ENCODE assay signal across 8 cellular contexts in genomic region chr15:58987501-58988010, GRCh38. TPM values are rescaled to one million over a fixed set of nuclear protein-coding genes. Genes with fewer than 3 reads are reported as not detected.
DNase-seq lines count a peak whose midpoint lies in the region; ATAC-seq and TF ChIP-seq lines count a peak whose summit lies in the region.

RNF111 (plus strand) TSS chr15:58987663; CDS start chr15:59030823, 43,160 bp downstream.

- WGBS in liver, result under 1% methylated on average over 47 of the region's 47 CpGs

- H3K27ac ChIP-seq in dorsolateral prefrontal cortex (peak within 1 kb of the TSS; percentile 6 to 97 (median 91)), liver (ENCODE audit: low read depth in 1 of 2, low read length in 2 of 2) (peak within 1 kb of the TSS; percentile 99)

- TF ChIP-seq RAD21 in liver (IDR thresholded peaks at IDR 0.05), result peak in 1 of 2 donors; percentile 26

- DNase-seq in C1 segment of cervical spinal cord (lab: John Stamatoyannopoulos, UW) (peak; percentile 31 to 90 (median 84)), NCI-H82 (lab: John Stamatoyannopoulos, UW) (peak; percentile 98), dorsolateral prefrontal cortex (peak; percentile 69 to 91 (median 88))
- DNase-seq in activated CD4-positive, alpha-beta T cell treated with anti-CD3 and anti-CD28 coated beads, Interleukin-2, amount 50 U/mL, for 48 hours, result peak; percentile 88 to 92
- peak; percentile 91 for DNase-seq in stimulated activated CD4-positive, alpha-beta T cell treated with anti-CD3 and anti-CD28 coated beads, Interleukin-4, amount 100 ng/mL, for 24 hours

- intact Hi-C loops in dorsolateral prefrontal cortex (cut with DNase I), result loop anchor here (5.0 to 10.0 kb wide), 6 partner anchors 147 to 537 kb away; no protein-coding TSS in a partner anchor

- H3K4me1 ChIP-seq in liver (ENCODE audit: control insufficient read depth in 4 of 4, insufficient read depth in 4 of 4, low read length in 3 of 4), result peaks cover 2 to 20% (median 12%) of the 10 kb centered on the region in 4 donors

- H3K27me3 ChIP-seq in dorsolateral prefrontal cortex (no peaks in the 10 kb centered on the region), liver (ENCODE audit: control insufficient read depth in 4 of 4, insufficient read depth in 4 of 4, low read length in 3 of 4) (no peaks in the 10 kb centered on the region)

- TF ChIP-seq CTCF in dorsolateral prefrontal cortex (IDR thresholded peaks at IDR 0.05 in 54 of 56, conservative IDR thresholded peaks at IDR 0.05 in 2 of 56; ENCODE audit: low read depth in 1 of 56, partially characterized antibody in 56 of 56) (peak in 31 of 56 donors; percentile 4 to 49 (median 27)), liver (IDR thresholded peaks at IDR 0.05; ENCODE audit: low read depth, low read length, missing input control) (no peak)

- peak; percentile 67 for ATAC-seq in GM19372 (IDR thresholded peaks at IDR 0.05; ENCODE audit: low read depth, unreplicated experiment)
- peak; percentile 70 for ATAC-seq in HG03565 (IDR thresholded peaks at IDR 0.05; ENCODE audit: unreplicated experiment)

- H3K4me3 ChIP-seq in dorsolateral prefrontal cortex, result peak within 1 kb of the TSS; percentile 53 to 99 (median 91)
- peak within 1 kb of the TSS; percentile 85 to 99 (median 98) for H3K4me3 ChIP-seq in liver (ENCODE audit: low read depth in 1 of 3, low read length in 3 of 3)

- no peaks in the 10 kb centered on the region for H3K9me3 ChIP-seq in liver (ENCODE audit: control insufficient read depth in 4 of 4, low read length in 3 of 4)

- H3K9ac ChIP-seq in liver (ENCODE audit: low read depth in 1 of 2, low read length in 2 of 2), result peak within 1 kb of the TSS; percentile 81 to 94

- peaks cover 0 to 3% (median 0%) of the 10 kb centered on the region in 4 donors for H3K36me3 ChIP-seq in liver (ENCODE audit: control insufficient read depth in 4 of 4, insufficient read depth in 3 of 4, low read depth in 1 of 4, low read length in 3 of 4)

TF ChIP-seq in liver, 16 proteins besides CTCF, POLR2A, EP300 and RAD21:
- TF ChIP-seq, protein P1, sequence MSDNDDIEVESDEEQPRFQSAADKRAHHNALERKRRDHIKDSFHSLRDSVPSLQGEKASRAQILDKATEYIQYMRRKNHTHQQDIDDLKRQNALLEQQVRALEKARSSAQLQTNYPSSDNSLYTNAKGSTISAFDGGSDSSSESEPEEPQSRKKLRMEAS (IDR thresholded peaks at IDR 0.05), result peak; percentile 24
- TF ChIP-seq, protein P2, sequence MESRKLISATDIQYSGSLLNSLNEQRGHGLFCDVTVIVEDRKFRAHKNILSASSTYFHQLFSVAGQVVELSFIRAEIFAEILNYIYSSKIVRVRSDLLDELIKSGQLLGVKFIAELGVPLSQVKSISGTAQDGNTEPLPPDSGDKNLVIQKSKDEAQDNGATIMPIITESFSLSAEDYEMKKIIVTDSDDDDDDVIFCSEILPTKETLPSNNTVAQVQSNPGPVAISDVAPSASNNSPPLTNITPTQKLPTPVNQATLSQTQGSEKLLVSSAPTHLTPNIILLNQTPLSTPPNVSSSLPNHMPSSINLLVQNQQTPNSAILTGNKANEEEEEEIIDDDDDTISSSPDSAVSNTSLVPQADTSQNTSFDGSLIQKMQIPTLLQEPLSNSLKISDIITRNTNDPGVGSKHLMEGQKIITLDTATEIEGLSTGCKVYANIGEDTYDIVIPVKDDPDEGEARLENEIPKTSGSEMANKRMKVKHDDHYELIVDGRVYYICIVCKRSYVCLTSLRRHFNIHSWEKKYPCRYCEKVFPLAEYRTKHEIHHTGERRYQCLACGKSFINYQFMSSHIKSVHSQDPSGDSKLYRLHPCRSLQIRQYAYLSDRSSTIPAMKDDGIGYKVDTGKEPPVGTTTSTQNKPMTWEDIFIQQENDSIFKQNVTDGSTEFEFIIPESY (IDR thresholded peaks at IDR 0.05), result peak; percentile 19
- TF ChIP-seq HNF4A (conservative IDR thresholded peaks at IDR 0.05) (no peak), FOXA2 (IDR thresholded peaks at IDR 0.05) (no peak), NR2F2 (IDR thresholded peaks at IDR 0.05) (no peak), JUND (IDR thresholded peaks at IDR 0.05) (no peak), GABPA (IDR thresholded peaks at IDR 0.05 in 1 of 2, conservative IDR thresholded peaks at IDR 0.05 in 1 of 2) (no peak), YY1 (IDR thresholded peaks at IDR 0.05) (peak; percentile 96), TAF1 (conservative IDR thresholded peaks at IDR 0.05) (peak; percentile 38), SP1 (IDR thresholded peaks at IDR 0.05) (peak; percentile 27), ATF3 (IDR thresholded peaks at IDR 0.05) (no peak), FOXA1 (IDR thresholded peaks at IDR 0.05) (no peak), EGR1 (IDR thresholded peaks at IDR 0.05; ENCODE audit: low read depth in 2 of 2) (peak in 1 of 2 donors; percentile 13), RXRA (IDR thresholded peaks at IDR 0.05) (no peak), HNF4G (IDR thresholded peaks at IDR 0.05) (no peak)
- TF ChIP-seq, protein P3, sequence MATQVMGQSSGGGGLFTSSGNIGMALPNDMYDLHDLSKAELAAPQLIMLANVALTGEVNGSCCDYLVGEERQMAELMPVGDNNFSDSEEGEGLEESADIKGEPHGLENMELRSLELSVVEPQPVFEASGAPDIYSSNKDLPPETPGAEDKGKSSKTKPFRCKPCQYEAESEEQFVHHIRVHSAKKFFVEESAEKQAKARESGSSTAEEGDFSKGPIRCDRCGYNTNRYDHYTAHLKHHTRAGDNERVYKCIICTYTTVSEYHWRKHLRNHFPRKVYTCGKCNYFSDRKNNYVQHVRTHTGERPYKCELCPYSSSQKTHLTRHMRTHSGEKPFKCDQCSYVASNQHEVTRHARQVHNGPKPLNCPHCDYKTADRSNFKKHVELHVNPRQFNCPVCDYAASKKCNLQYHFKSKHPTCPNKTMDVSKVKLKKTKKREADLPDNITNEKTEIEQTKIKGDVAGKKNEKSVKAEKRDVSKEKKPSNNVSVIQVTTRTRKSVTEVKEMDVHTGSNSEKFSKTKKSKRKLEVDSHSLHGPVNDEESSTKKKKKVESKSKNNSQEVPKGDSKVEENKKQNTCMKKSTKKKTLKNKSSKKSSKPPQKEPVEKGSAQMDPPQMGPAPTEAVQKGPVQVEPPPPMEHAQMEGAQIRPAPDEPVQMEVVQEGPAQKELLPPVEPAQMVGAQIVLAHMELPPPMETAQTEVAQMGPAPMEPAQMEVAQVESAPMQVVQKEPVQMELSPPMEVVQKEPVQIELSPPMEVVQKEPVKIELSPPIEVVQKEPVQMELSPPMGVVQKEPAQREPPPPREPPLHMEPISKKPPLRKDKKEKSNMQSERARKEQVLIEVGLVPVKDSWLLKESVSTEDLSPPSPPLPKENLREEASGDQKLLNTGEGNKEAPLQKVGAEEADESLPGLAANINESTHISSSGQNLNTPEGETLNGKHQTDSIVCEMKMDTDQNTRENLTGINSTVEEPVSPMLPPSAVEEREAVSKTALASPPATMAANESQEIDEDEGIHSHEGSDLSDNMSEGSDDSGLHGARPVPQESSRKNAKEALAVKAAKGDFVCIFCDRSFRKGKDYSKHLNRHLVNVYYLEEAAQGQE (IDR thresholded peaks at IDR 0.05), result peak; percentile 60

RNA-seq across cellular contexts. Expression of gene RNF111, which starts in this region (rescaled TPM):
- 10 to 100 TPM; 46.8 to 85.1 (median 63.3) TPM for total RNA-seq in dorsolateral prefrontal cortex
- total RNA-seq in liver, result 10 to 100 TPM; 13.6 to 16.9 TPM
- polyA plus RNA-seq in liver, result 1 to 10 TPM; 5.1 to 7.1 TPM

Comparison
In these comparisons a context has a peak if more than half of its experiments do, and no peak if none do; other contexts are left out.
1. Peak in every context shown above with its lines: DNase-seq, ATAC-seq, H3K4me3 ChIP-seq and H3K27ac ChIP-seq.